ENCODE assay signal across 15 cellular contexts in genomic region chr1:24097663-24098062, GRCh38. TPM values are rescaled to one million over a fixed set of nuclear protein-coding genes. Genes with fewer than 3 reads are reported as not detected.
DNase-seq lines count a peak whose midpoint lies in the region; ATAC-seq and TF ChIP-seq lines count a peak whose summit lies in the region.
"Had no signal": no experiment of that assay in that cellular context is flagged by ENCODE, and none has a peak within 500 bp of the region (broad histone marks: within the 10 kb centered on the region; RNA-seq: fewer than 3 reads in every experiment).

No MANE protein-coding gene starts in this region.

- DNase-seq in heart right ventricle (no peak), cardiac septum (ENCODE audit: low spot score) (no peak), right atrium auricular region (ENCODE audit: low spot score) (no peak), progenitor cell of endocrine pancreas (ENCODE audit: low spot score, unreplicated experiment) (no peak), left colon (no peak), SJCRH30 (no peak), ovary (no peak)
- DNase-seq: BE2C; CD4-positive, alpha-beta memory T cell; DMS79 treated with DMSO at 0.1 percent for 48 hours; EL; GM23248; H7 had no signal

- TF ChIP-seq CTCF in heart right ventricle (IDR thresholded peaks at IDR 0.05) (no peak), right atrium auricular region (IDR thresholded peaks at IDR 0.05) (no peak), progenitor cell of endocrine pancreas (IDR thresholded peaks at IDR 0.05; ENCODE audit: unreplicated experiment) (no peak), ovary (IDR thresholded peaks at IDR 0.05) (no peak)

- peak overlapping the region in 8 of 10 donors; percentile 34 to 90 (median 83) for H3K27ac ChIP-seq in heart right ventricle
- peak overlapping the region; percentile 82 to 89 for H3K27ac ChIP-seq in right atrium auricular region
- H3K27ac ChIP-seq in SJCRH30: no peak overlapping the region
- no peak overlapping the region for H3K27ac ChIP-seq in ovary
- H3K27ac ChIP-seq: C4-2B, GM23248 had no signal

- no peaks in the 10 kb centered on the region for H3K36me3 Mint-ChIP-seq in progenitor cell of endocrine pancreas (ENCODE audit: insufficient read depth)
- H3K36me3 Mint-ChIP-seq: CD4-positive, alpha-beta memory T cell had no signal

- TF ChIP-seq EP300 in ovary (IDR thresholded peaks at IDR 0.05): no peak

- H3K36me3 ChIP-seq in heart right ventricle (peaks cover 0 to 34% (median 0%) of the 10 kb centered on the region in 9 donors), right atrium auricular region (peaks cover 20% of the 10 kb centered on the region), SJCRH30 (no peaks in the 10 kb centered on the region), ovary (no peaks in the 10 kb centered on the region)
- H3K36me3 ChIP-seq: BE2C had no signal

- no peak for TF ChIP-seq POLR2A in ovary (IDR thresholded peaks at IDR 0.05)

- peaks cover 3% of the 10 kb centered on the region for H3K27me3 Mint-ChIP-seq in progenitor cell of endocrine pancreas
- H3K27me3 Mint-ChIP-seq: CD4-positive, alpha-beta memory T cell had no signal

- H3K9me3 Mint-ChIP-seq in progenitor cell of endocrine pancreas (ENCODE audit: low read depth): no peaks in the 10 kb centered on the region
- H3K9me3 Mint-ChIP-seq: CD4-positive, alpha-beta memory T cell had no signal

- no peak overlapping the region for H3K4me3 ChIP-seq in heart right ventricle
- H3K4me3 ChIP-seq in right atrium auricular region: no peak overlapping the region
- no peak overlapping the region for H3K4me3 ChIP-seq in SJCRH30
- no peak overlapping the region for H3K4me3 ChIP-seq in ovary
- H3K4me3 ChIP-seq: GM23248 had no signal

- H3K9me3 ChIP-seq in heart right ventricle (no peaks in the 10 kb centered on the region), right atrium auricular region (no peaks in the 10 kb centered on the region), SJCRH30 (replicated peaks) (no peaks in the 10 kb centered on the region), ovary (no peaks in the 10 kb centered on the region)
- H3K9me3 ChIP-seq: BE2C had no signal

- peak overlapping the region; percentile 35 for H3K27ac Mint-ChIP-seq in progenitor cell of endocrine pancreas
- H3K27ac Mint-ChIP-seq: CD4-positive, alpha-beta memory T cell had no signal

- no peak overlapping the region for H3K4me3 Mint-ChIP-seq in progenitor cell of endocrine pancreas (ENCODE audit: low read depth)
- H3K4me3 Mint-ChIP-seq: CD4-positive, alpha-beta memory T cell had no signal

- WGBS in heart right ventricle, 2 donors: 83% methylated on average over 11 of the region's 11 CpGs
- WGBS in ovary, 3 donors: 87 to 90% (median 89%) methylated on average over 10 to 11 of the region's 11 CpGs

- intact Hi-C loops in heart right ventricle (cut with DNase I): no loop called here
- intact Hi-C loops in cardiac septum (cut with DNase I): no loop called here
- intact Hi-C loops in left colon (cut with DNase I, micrococcal nuclease): no loop called here
- intact Hi-C loops in ovary (cut with DNase I): no loop called here

- ATAC-seq in heart right ventricle (no peak), left colon (no peak)

- H3K27me3 ChIP-seq in heart right ventricle (no peaks in the 10 kb centered on the region), right atrium auricular region (no peaks in the 10 kb centered on the region), SJCRH30 (peaks cover 2% of the 10 kb centered on the region; the same call in 1 of the 2 replicates), ovary (no peaks in the 10 kb centered on the region)
- H3K27me3 ChIP-seq: BE2C had no signal

- peaks cover 23% of the 10 kb centered on the region for H3K4me1 Mint-ChIP-seq in progenitor cell of endocrine pancreas (ENCODE audit: low read depth)
- H3K4me1 Mint-ChIP-seq: CD4-positive, alpha-beta memory T cell had no signal

- H3K4me1 ChIP-seq in heart right ventricle (peaks cover 0 to 65% (median 27%) of the 10 kb centered on the region in 9 donors), right atrium auricular region (peaks cover 0 to 58% of the 10 kb centered on the region in 2 donors), SJCRH30 (peaks cover 10% of the 10 kb centered on the region), ovary (ENCODE audit: insufficient read depth) (peaks cover 1% of the 10 kb centered on the region)
- H3K4me1 ChIP-seq: BE2C had no signal

RNA-seq across cellular contexts. Expression of gene MYOM3, which starts 14.3 kb away (rescaled TPM):
- 100 to 1,000 TPM; 285 to 428 (median 328) TPM for total RNA-seq in heart right ventricle
- polyA plus RNA-seq in heart right ventricle: 100 to 1,000 TPM in 1 of 2 donors, 10 to 100 TPM in 1; 85.3 to 293 TPM
- total RNA-seq in cardiac septum: 249 TPM
- 100 to 1,000 TPM in 1 of 2 donors, 10 to 100 TPM in 1; 98.7 to 241 TPM for total RNA-seq in right atrium auricular region
- 0.62 and 0.84 TPM in 2 replicates for total RNA-seq in progenitor cell of endocrine pancreas
- total RNA-seq in left colon: 1 to 10 TPM; 4.1 to 4.2 TPM
- 0.03 TPM in 1 of 2 replicates, not detected in the other for total RNA-seq in SJCRH30 (2014; rRNA removed; shearing (Covaris generic))
- under 1 TPM; 0.08 to 0.60 (median 0.27) TPM for total RNA-seq in ovary
- 1 to 10 TPM in 1 of 2 donors, under 1 TPM in 1; 0.22 to 1.2 TPM for polyA plus RNA-seq in ovary
- total RNA-seq: CD4-positive, alpha-beta memory T cell had no signal
- polyA plus RNA-seq: AG04450; CD4-positive, alpha-beta memory T cell had no signal

RNA-seq across cellular contexts. Expression of gene IL22RA1, which starts 45.3 kb away (rescaled TPM):
- 1 to 10 TPM in 1 of 10 donors, under 1 TPM in 8, not detected in 1; 0.13 to 1.6 (median 0.31) TPM for total RNA-seq in heart right ventricle
- under 1 TPM; 0.07 to 0.29 TPM for polyA plus RNA-seq in heart right ventricle
- total RNA-seq in cardiac septum: 0.35 TPM
- total RNA-seq in right atrium auricular region: under 1 TPM; 0.15 to 0.24 TPM
- total RNA-seq in progenitor cell of endocrine pancreas: 0.13 and 0.26 TPM in 2 replicates
- total RNA-seq in left colon: 10 to 100 TPM; 26.6 to 40.0 TPM
- total RNA-seq in SJCRH30 (2014; rRNA removed; shearing (Covaris generic)): not detected in 2 replicates
- under 1 TPM in 6 of 7 donors, not detected in 1; 0.07 to 0.74 (median 0.38) TPM for total RNA-seq in ovary
- polyA plus RNA-seq in ovary: 1 to 10 TPM in 1 of 2 donors, under 1 TPM in 1; 0.16 to 1.5 TPM
- total RNA-seq: CD4-positive, alpha-beta memory T cell; GM23248 had no signal
- polyA plus RNA-seq: AG04450; CD4-positive, alpha-beta memory T cell had no signal

Comparison
In these comparisons a context has a peak if more than half of its experiments do, and no peak if none do; other contexts are left out.
1. H3K27ac ChIP-seq: peak in heart right ventricle (8 of 10) and right atrium auricular region (2 of 2); none in SJCRH30 (single experiment) and ovary (0 of 2).
2. RNA of gene MYOM3, which starts 14.3 kb away (total RNA-seq): 285 to 428 TPM in heart right ventricle, 249 TPM in cardiac septum (single experiment) and 98.7 to 241 TPM in right atrium auricular region; 4.1 to 4.2 TPM in left colon, 0.62 to 0.84 TPM in progenitor cell of endocrine pancreas, 0.08 to 0.60 TPM in ovary and 0.03 TPM in SJCRH30; every median in the first group is over 10 times any median in the second.
3. RNA of gene IL22RA1, which starts 45.3 kb away (total RNA-seq): 26.6 to 40.0 TPM in left colon; 0.07 to 0.74 TPM in ovary, 0.35 TPM in cardiac septum (single experiment), 0.13 to 1.6 TPM in heart right ventricle, 0.13 to 0.26 TPM in progenitor cell of endocrine pancreas, 0.15 to 0.24 TPM in right atrium auricular region and not detected in SJCRH30; every median in the first group is over 10 times any median in the second.